In the genomic region with DNA sequence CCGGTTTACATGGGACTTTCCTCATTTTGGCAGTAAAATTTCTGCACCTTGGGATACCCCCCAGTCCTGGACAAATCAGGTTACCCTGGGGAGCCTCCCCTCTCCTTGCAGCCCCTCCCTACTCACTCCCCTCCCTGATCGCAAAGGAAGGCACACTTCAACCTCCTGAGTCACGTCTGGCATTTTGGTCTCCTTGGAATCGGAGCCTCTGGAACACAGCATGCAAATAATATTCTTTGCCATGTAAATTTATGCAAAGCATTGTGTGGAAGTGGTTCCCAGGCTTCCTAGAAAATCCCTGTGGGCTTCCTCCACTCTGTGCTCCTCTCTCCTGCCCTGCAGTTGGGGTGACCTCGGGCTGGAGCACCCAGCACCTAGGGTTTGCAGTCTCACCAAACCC, we compare ENCODE assay signal across 21 cellular contexts. TPM values are rescaled to one million over a fixed set of nuclear protein-coding genes. Genes with fewer than 3 reads are reported as not detected.
DNase-seq lines count a peak whose midpoint lies in the region; ATAC-seq and TF ChIP-seq lines count a peak whose summit lies in the region.
"Had no signal": no experiment of that assay in that cellular context is flagged by ENCODE, and none has a peak within 500 bp of the region (broad histone marks: within the 10 kb centered on the region; RNA-seq: fewer than 3 reads in every experiment).

No MANE protein-coding gene starts in this region.

- no peak overlapping the region for H3K9ac ChIP-seq in NT2/D1 (ENCODE audit: insufficient read length, low read depth)
- H3K9ac ChIP-seq: SK-N-SH had no signal

- ATAC-seq in right cardiac atrium = no peak
- ATAC-seq in activated T-helper 17 cell treated with anti-CD3 and anti-CD28 coated beads, Interleukin-2, amount 50 U/mL, for 72 hours (replicated peaks) = no peak
- ATAC-seq: A549, HepG2, K562 had no signal

- H3K36me3 ChIP-seq in NT2/D1 (ENCODE audit: insufficient read depth, insufficient read length, low read length) (no peaks in the 10 kb centered on the region), sigmoid colon (no peaks in the 10 kb centered on the region)
- H3K36me3 ChIP-seq: MG63 had no signal

- H3K4me3 ChIP-seq in right cardiac atrium (ENCODE audit: low read length) (no peak overlapping the region), NT2/D1 (ENCODE audit: insufficient read length, low read depth) (no peak overlapping the region), iPS-18c (ENCODE audit: insufficient read depth, low read depth, low read length) (peak overlapping the region; percentile 10; the same call in 1 of the 2 replicates), sigmoid colon (no peak overlapping the region)
- H3K4me3 ChIP-seq: A549, K562, MG63 had no signal

- H3K9me3 Mint-ChIP-seq in activated T-helper 17 cell treated with anti-CD3 and anti-CD28 coated beads, Interleukin-2, amount 50 U/mL, for 72 hours = no peaks in the 10 kb centered on the region
- H3K9me3 Mint-ChIP-seq: HFFc6 had no signal

- no peak for TF ChIP-seq EP300 in sigmoid colon (IDR thresholded peaks at IDR 0.05)

- TF ChIP-seq POLR2A in sigmoid colon (IDR thresholded peaks at IDR 0.05) = no peak

- DNase-seq in right cardiac atrium = no peak
- DNase-seq in cardiac septum (ENCODE audit: low spot score) = no peak
- peak; percentile 71 for DNase-seq in NT2/D1 (ENCODE audit: low read depth, low spot score)
- no peak for DNase-seq in sigmoid colon
- no peak for DNase-seq in SHP77 (lab: John Stamatoyannopoulos, UW)
- DNase-seq: DMS53, GDM1, HFFc6, MG63, NCI-H1436, NCI-H1930, NCI-H345, NCI-H524, SHP77 treated with DMSO at 0.1 percent for 48 hours, SK-N-SH had no signal

- H3K4me3 Mint-ChIP-seq in activated T-helper 17 cell treated with anti-CD3 and anti-CD28 coated beads, Interleukin-2, amount 50 U/mL, for 72 hours = no peak overlapping the region
- H3K4me3 Mint-ChIP-seq: B cell, HFFc6 had no signal

- intact Hi-C loops in right cardiac atrium (cut with DNase I) = no loop called here
- intact Hi-C loops in cardiac septum (cut with DNase I) = no loop called here
- intact Hi-C loops in sigmoid colon (cut with DNase I) = no loop called here

- H3K27me3 ChIP-seq in right cardiac atrium (ENCODE audit: control insufficient read depth, insufficient read depth) (no peaks in the 10 kb centered on the region), NT2/D1 (ENCODE audit: insufficient read depth, insufficient read length) (peaks cover under 1% of the 10 kb centered on the region), sigmoid colon (no peaks in the 10 kb centered on the region)
- H3K27me3 ChIP-seq: MG63 had no signal

- no peaks in the 10 kb centered on the region for H3K4me1 Mint-ChIP-seq in activated T-helper 17 cell treated with anti-CD3 and anti-CD28 coated beads, Interleukin-2, amount 50 U/mL, for 72 hours
- H3K4me1 Mint-ChIP-seq: B cell had no signal

- WGBS in right cardiac atrium = 37% methylated on average over 5 of the region's 5 CpGs
- WGBS in sigmoid colon, 2 donors = 57 to 70% methylated on average over 5 of the region's 5 CpGs

- no peak for TF ChIP-seq CTCF in sigmoid colon (IDR thresholded peaks at IDR 0.05)

- no peaks in the 10 kb centered on the region for H3K36me3 Mint-ChIP-seq in activated T-helper 17 cell treated with anti-CD3 and anti-CD28 coated beads, Interleukin-2, amount 50 U/mL, for 72 hours (ENCODE audit: low read depth)

- H3K27ac ChIP-seq in right cardiac atrium (ENCODE audit: low read length) (peak overlapping the region; percentile 9), sigmoid colon (no peak overlapping the region)
- H3K27ac ChIP-seq: A549 had no signal

- peaks cover 6% of the 10 kb centered on the region for H3K27me3 Mint-ChIP-seq in activated T-helper 17 cell treated with anti-CD3 and anti-CD28 coated beads, Interleukin-2, amount 50 U/mL, for 72 hours

- no peak overlapping the region for H3K27ac Mint-ChIP-seq in activated T-helper 17 cell treated with anti-CD3 and anti-CD28 coated beads, Interleukin-2, amount 50 U/mL, for 72 hours
- H3K27ac Mint-ChIP-seq: B cell, HFFc6 had no signal

- no peaks in the 10 kb centered on the region for H3K9me3 ChIP-seq in right cardiac atrium (ENCODE audit: control insufficient read depth, low read length)
- H3K9me3 ChIP-seq in NT2/D1 (ENCODE audit: insufficient read depth, low read length) = no peaks in the 10 kb centered on the region
- peaks cover 2% of the 10 kb centered on the region for H3K9me3 ChIP-seq in iPS-18c (ENCODE audit: control insufficient read depth, insufficient read depth, low read length)
- H3K9me3 ChIP-seq in sigmoid colon = no peaks in the 10 kb centered on the region
- H3K9me3 ChIP-seq: A549, MG63, SK-N-SH had no signal

- H3K4me1 ChIP-seq in right cardiac atrium (ENCODE audit: control insufficient read depth, insufficient read depth, low read length) (peaks cover 2% of the 10 kb centered on the region), NT2/D1 (ENCODE audit: insufficient read depth, insufficient read length) (peaks cover 28% of the 10 kb centered on the region), sigmoid colon (no peaks in the 10 kb centered on the region)
- H3K4me1 ChIP-seq: A549 had no signal

RNA-seq across cellular contexts. Expression of a gene that starts 11.6 kb away (rescaled TPM):
- total RNA-seq in right cardiac atrium (100 to 1,000 TPM; 131 to 202 (median 142) TPM), cardiac septum (166 TPM), sigmoid colon (1 to 10 TPM in 1 of 4 donors, under 1 TPM in 3; 0.33 to 1.9 (median 0.77) TPM)
- polyA plus RNA-seq in right cardiac atrium (69.0 TPM), sigmoid colon (under 1 TPM; under 0.01 to 0.51 (median 0.23) TPM)
- under 1 TPM; 0.35 to 0.85 TPM for total RNA-seq in activated T-helper 17 cell treated with anti-CD3 and anti-CD28 coated beads, Interleukin-2, amount 50 U/mL, for 72 hours
- total RNA-seq: HepG2 had no signal

Comparison
In these comparisons a context has a peak if more than half of its experiments do, and no peak if none do; other contexts are left out.
1. RNA of a gene that starts 11.6 kb away (total RNA-seq): 166 TPM in cardiac septum (single experiment) and 131 to 202 TPM in right cardiac atrium; 0.35 to 0.85 TPM in activated T-helper 17 cell treated with anti-CD3 and anti-CD28 coated beads, Interleukin-2, amount 50 U/mL, for 72 hours and 0.33 to 1.9 TPM in sigmoid colon; every median in the first group is over 10 times any median in the second.